ENCODE assay signal across 7 cellular contexts in genomic region chr12:388012-388411, GRCh38. TPM values are rescaled to one million over a fixed set of nuclear protein-coding genes. Genes with fewer than 3 reads are reported as not detected.
DNase-seq lines count a peak whose midpoint lies in the region; ATAC-seq and TF ChIP-seq lines count a peak whose summit lies in the region.

No MANE protein-coding gene starts in this region.

- H3K4me3 Mint-ChIP-seq in activated CD8-positive, alpha-beta T cell treated with anti-CD3 and anti-CD28 coated beads for 36 hours = peak overlapping the region; percentile 76
- H3K4me3 Mint-ChIP-seq in stimulated activated effector memory CD8-positive, alpha-beta T cell treated with anti-CD3 and anti-CD28 coated beads, Interleukin-12 subunit alpha, Interleukin-12 subunit beta, amount 100 ng/mL, for 72 hours = peak overlapping the region; percentile 92

- peaks cover 60% of the 10 kb centered on the region for H3K79me2 ChIP-seq in HCT116 (ENCODE audit: insufficient read depth, low read length)

- no peaks in the 10 kb centered on the region for H3K9me2 ChIP-seq in HCT116 (ENCODE audit: insufficient read depth)

- no peak for TF ChIP-seq RAD21 in HCT116 (IDR thresholded peaks at IDR 0.05; ENCODE audit: low read depth)

- no peak for TF ChIP-seq POLR2A in HCT116 (IDR thresholded peaks at IDR 0.05; ENCODE audit: borderline replicate concordance, extremely low read depth, insufficient read depth, insufficient read length)

- POLR2A ChIA-PET in HCT116 (lab: Charles Lee) = no interaction called here
- POLR2A ChIA-PET in activated CD8-positive, alpha-beta T cell treated with anti-CD3 and anti-CD28 coated beads for 36 hours (lab: Charles Lee) = interaction anchor here (0.7 to 3.9 kb wide), 6 partner anchors 10 to 365 kb away, joined by 3 to 38 read pairs (median 4); partner anchors contain the start of genes CCDC77 and WNK1

- TF ChIP-seq CTCF in HCT116 (IDR thresholded peaks at IDR 0.05 in 2 of 3, conservative IDR thresholded peaks at IDR 0.05 in 1 of 3; ENCODE audit: borderline replicate concordance in 1 of 3, insufficient read depth in 1 of 3, low read depth in 2 of 3, low read length in 2 of 3) = no peak
- TF ChIP-seq CTCF in activated CD8-positive, alpha-beta T cell treated with anti-CD3 and anti-CD28 coated beads for 36 hours (IDR thresholded peaks at IDR 0.05) = no peak
- no peak for TF ChIP-seq CTCF in GM10266 (IDR thresholded peaks at IDR 0.05; ENCODE audit: control insufficient read depth, insufficient read depth, low read depth, missing control alignments)

- intact Hi-C loops in HCT116 (cut with micrococcal nuclease) = no loop called here
- intact Hi-C loops in activated CD8-positive, alpha-beta T cell treated with anti-CD3 and anti-CD28 coated beads for 36 hours (cut with micrococcal nuclease) = no loop called here

- CTCF ChIA-PET in HCT116 (lab: Charles Lee) = no interaction called here
- CTCF ChIA-PET in activated CD8-positive, alpha-beta T cell treated with anti-CD3 and anti-CD28 coated beads for 36 hours (lab: Charles Lee) = interaction anchor here (3.5 kb wide), 1 partner anchor 13 kb away, joined by 21 read pairs; the partner anchor contains the start of gene CCDC77

- H3K4me2 ChIP-seq in HCT116 (ENCODE audit: low read length) = peak overlapping the region; percentile 94

- peaks cover 18% of the 10 kb centered on the region for H3K36me3 Mint-ChIP-seq in activated CD8-positive, alpha-beta T cell treated with anti-CD3 and anti-CD28 coated beads for 36 hours (ENCODE audit: low read depth)
- H3K36me3 Mint-ChIP-seq in stimulated activated effector memory CD8-positive, alpha-beta T cell treated with anti-CD3 and anti-CD28 coated beads, Interleukin-12 subunit alpha, Interleukin-12 subunit beta, amount 100 ng/mL, for 72 hours = peaks cover 63% of the 10 kb centered on the region

- peak overlapping the region; percentile 86; the same call in 1 of the 2 replicates for H3K27ac ChIP-seq in HCT116 (ENCODE audit: low read depth, low read length)

- peak overlapping the region; percentile 99 for H3K27ac Mint-ChIP-seq in activated CD8-positive, alpha-beta T cell treated with anti-CD3 and anti-CD28 coated beads for 36 hours
- H3K27ac Mint-ChIP-seq in stimulated activated effector memory CD8-positive, alpha-beta T cell treated with anti-CD3 and anti-CD28 coated beads, Interleukin-12 subunit alpha, Interleukin-12 subunit beta, amount 100 ng/mL, for 72 hours = peak overlapping the region; percentile 92

- no peaks in the 10 kb centered on the region for H3K9me3 ChIP-seq in HCT116 (ENCODE audit: control insufficient read depth in 1 of 2, insufficient read depth in 1 of 2, low read depth in 1 of 2, low read length in 2 of 2)

- no peaks in the 10 kb centered on the region for H4K20me1 ChIP-seq in HCT116 (ENCODE audit: insufficient read depth)

- peaks cover 24% of the 10 kb centered on the region for H3K4me1 Mint-ChIP-seq in activated CD8-positive, alpha-beta T cell treated with anti-CD3 and anti-CD28 coated beads for 36 hours (ENCODE audit: low read depth)
- peaks cover 28% of the 10 kb centered on the region for H3K4me1 Mint-ChIP-seq in stimulated activated effector memory CD8-positive, alpha-beta T cell treated with anti-CD3 and anti-CD28 coated beads, Interleukin-12 subunit alpha, Interleukin-12 subunit beta, amount 100 ng/mL, for 72 hours

- peaks cover 12 to 21% of the 10 kb centered on the region in 2 experiments; a peak in 3 of 4 replicates for H3K4me1 ChIP-seq in HCT116 (ENCODE audit: control insufficient read depth in 1 of 2, insufficient read depth in 2 of 2, low read length in 2 of 2)

- peak overlapping the region; percentile 82 to 98 for H3K4me3 ChIP-seq in HCT116 (replicated peaks in 1 of 2; ENCODE audit: low read depth in 1 of 2, low read length in 2 of 2)
- H3K4me3 ChIP-seq in iPS-11a (ENCODE audit: low read depth, low read length) = peak overlapping the region; percentile 95

- H2AFZ ChIP-seq in HCT116 (ENCODE audit: low read depth, low read length, poor library complexity, severe bottlenecking) = no peak overlapping the region

- peaks cover 6 to 15% of the 10 kb centered on the region in 2 experiments for H3K36me3 ChIP-seq in HCT116 (ENCODE audit: control insufficient read depth in 1 of 2, insufficient read depth in 2 of 2, low read length in 2 of 2)

- ATAC-seq in HCT116 = no peak
- no peak for ATAC-seq in activated CD8-positive, alpha-beta T cell treated with anti-CD3 and anti-CD28 coated beads for 36 hours
- ATAC-seq in stimulated activated effector memory CD8-positive, alpha-beta T cell treated with anti-CD3 and anti-CD28 coated beads, Interleukin-12 subunit alpha, Interleukin-12 subunit beta, amount 100 ng/mL, for 72 hours = no peak
- no peak for ATAC-seq in HG02798 (IDR thresholded peaks at IDR 0.05; ENCODE audit: poor library complexity, unreplicated experiment)

- no peak for DNase-seq in HCT116 (ENCODE audit: low read depth, low spot score)
- no peak for DNase-seq in activated CD8-positive, alpha-beta T cell treated with anti-CD3 and anti-CD28 coated beads for 36 hours
- no peak for DNase-seq in stimulated activated effector memory CD8-positive, alpha-beta T cell treated with anti-CD3 and anti-CD28 coated beads, Interleukin-12 subunit alpha, Interleukin-12 subunit beta, amount 100 ng/mL, for 72 hours (ENCODE audit: low spot score in 2 of 2)
- no peak for DNase-seq in islet precursor cell
- DNase-seq in GM10266 (ENCODE audit: extremely low spot score) = no peak

- H3K27me3 Mint-ChIP-seq in activated CD8-positive, alpha-beta T cell treated with anti-CD3 and anti-CD28 coated beads for 36 hours = no peaks in the 10 kb centered on the region

- no TSS peak for BruUV-seq in HCT116 (replicated peaks; lab: Mats Ljungman, UMichigan)

- no peaks in the 10 kb centered on the region for H3K9me3 Mint-ChIP-seq in activated CD8-positive, alpha-beta T cell treated with anti-CD3 and anti-CD28 coated beads for 36 hours
- peaks cover 3% of the 10 kb centered on the region for H3K9me3 Mint-ChIP-seq in stimulated activated effector memory CD8-positive, alpha-beta T cell treated with anti-CD3 and anti-CD28 coated beads, Interleukin-12 subunit alpha, Interleukin-12 subunit beta, amount 100 ng/mL, for 72 hours

- RAD21 ChIA-PET in HCT116 (lab: Charles Lee; ENCODE audit: low non-redundant PET in 1 of 2, low total read pairs in 2 of 2, uncharacterized antibody in 2 of 2, unreplicated experiment in 2 of 2) = no interaction called here

- no peaks in the 10 kb centered on the region for H3K27me3 ChIP-seq in HCT116 (ENCODE audit: insufficient read depth, low read length)

- peak overlapping the region; percentile 89 for H3K9ac ChIP-seq in HCT116 (ENCODE audit: low read length)

TF ChIP-seq in HCT116, 20 proteins besides CTCF, POLR2A, EP300 and RAD21 (continues in another document):
- TF ChIP-seq ELF1 (IDR thresholded peaks at IDR 0.05; ENCODE audit: borderline replicate concordance, low read depth) (no peak), REST (IDR thresholded peaks at IDR 0.05; ENCODE audit: low read depth) (no peak), YY1 (IDR thresholded peaks at IDR 0.05; ENCODE audit: extremely low read depth, insufficient replicate concordance, low read depth, low read length) (no peak), SRF (IDR thresholded peaks at IDR 0.05; ENCODE audit: low read depth) (no peak), TCF7L2 (IDR thresholded peaks at IDR 0.05; ENCODE audit: borderline replicate concordance, extremely low read depth, insufficient read depth, insufficient read length) (no peak), EZH2phosphoT487 (IDR thresholded peaks at IDR 0.05; ENCODE audit: borderline replicate concordance) (no peak), ZFX (IDR thresholded peaks at IDR 0.05) (no peak), POLR2AphosphoS5 (IDR thresholded peaks at IDR 0.05; ENCODE audit: low read depth, low read length) (no peak), FOSL1 (IDR thresholded peaks at IDR 0.05; ENCODE audit: low read depth) (no peak), EZH2 (IDR thresholded peaks at IDR 0.05) (no peak), CEBPB (IDR thresholded peaks at IDR 0.05; ENCODE audit: low read depth) (no peak), SIN3A (IDR thresholded peaks at IDR 0.05; ENCODE audit: low read depth) (no peak), JUND (IDR thresholded peaks at IDR 0.05) (no peak)

RNA-seq across cellular contexts. Expression of gene KDM5A, which starts 1.1 kb away (rescaled TPM):
- total RNA-seq in HCT116 (2021; ENCODE audit: unreplicated experiment) = 49.0 TPM
- polyA plus RNA-seq in HCT116 (2012) = 11.3 and 12.1 TPM in 2 replicates
- total RNA-seq in activated CD8-positive, alpha-beta T cell treated with anti-CD3 and anti-CD28 coated beads for 36 hours = 10 to 100 TPM; 60.0 to 68.9 TPM

RNA-seq across cellular contexts. Expression of gene CCDC77, which starts 13.4 kb away (rescaled TPM):
- total RNA-seq in HCT116 (2021; ENCODE audit: unreplicated experiment) = 12.3 TPM
- 6.3 and 8.7 TPM in 2 replicates for polyA plus RNA-seq in HCT116 (2012)
- total RNA-seq in activated CD8-positive, alpha-beta T cell treated with anti-CD3 and anti-CD28 coated beads for 36 hours = 10 to 100 TPM; 14.0 to 19.0 TPM
